In genomic region chr14:87896393-87897380, GRCh38 we compare ENCODE assay signal across 8 cellular contexts.
DNase-seq lines count a peak whose midpoint lies in the region; ATAC-seq, FAIRE-seq and TF ChIP-seq lines count a peak whose summit lies in the region.

No MANE protein-coding gene starts in this region.

- H3K27ac ChIP-seq in KMS-11 (no peak overlapping the region), OCI-LY7 (ENCODE audit: low read depth, low read length, poor library complexity, severe bottlenecking) (no peak overlapping the region)

- no peak overlapping the region for H3K4me3 Mint-ChIP-seq in neural crest cell

- H3K4me2 ChIP-seq in KMS-11 (no peak overlapping the region), OCI-LY7 (ENCODE audit: low read length) (no peak overlapping the region)

- peaks cover 26% of the 10 kb centered on the region for H3K4me1 Mint-ChIP-seq in neural crest cell

- H3K9me3 ChIP-seq in OCI-LY7 (ENCODE audit: low read length) = no peaks in the 10 kb centered on the region

- no peak overlapping the region for H3K9ac ChIP-seq in KMS-11

- H3K4me1 ChIP-seq in KMS-11 (ENCODE audit: low read depth, poor library complexity, severe bottlenecking) (no peaks in the 10 kb centered on the region), OCI-LY7 (ENCODE audit: insufficient read depth, low read length, poor library complexity, severe bottlenecking) (no peaks in the 10 kb centered on the region)

- no peaks in the 10 kb centered on the region for H3K9me2 ChIP-seq in OCI-LY7 (ENCODE audit: insufficient read depth, low read length)

- peak overlapping the region; percentile 87 for H3K27ac Mint-ChIP-seq in neural crest cell (ENCODE audit: unreplicated experiment)

- TF ChIP-seq CTCF in KMS-11 (conservative IDR thresholded peaks at IDR 0.05; ENCODE audit: low read depth, low read length) = peak; percentile 60
- peak; percentile 95 for TF ChIP-seq CTCF in OCI-LY7 (conservative IDR thresholded peaks at IDR 0.05; ENCODE audit: low read length)
- peak; percentile 94 for TF ChIP-seq CTCF in neural crest cell (conservative IDR thresholded peaks at IDR 0.05)

- no peak overlapping the region for H2AFZ ChIP-seq in KMS-11 (ENCODE audit: low read depth)
- H2AFZ ChIP-seq in OCI-LY7 (ENCODE audit: low read length) = no peak overlapping the region

- peak; percentile 79 for ATAC-seq in GM18511 (IDR thresholded peaks at IDR 0.05; ENCODE audit: unreplicated experiment)

- no peaks in the 10 kb centered on the region for H3K36me3 Mint-ChIP-seq in neural crest cell (ENCODE audit: low read depth)

- H3K27me3 Mint-ChIP-seq in neural crest cell (ENCODE audit: low read depth) = no peaks in the 10 kb centered on the region

- intact Hi-C loops in OCI-LY7 (cut with micrococcal nuclease; ENCODE audit: unreplicated experiment) = loop anchor here (2.0 kb wide), 2 partner anchors 92 to 1434 kb away; no protein-coding TSS in a partner anchor

- H3K4me3 ChIP-seq in KMS-11 (IDR thresholded peaks at IDR 0.05; ENCODE audit: insufficient read depth, low read depth, low read length) (no peak overlapping the region), OCI-LY7 (ENCODE audit: low read depth, low read length, poor library complexity, severe bottlenecking) (no peak overlapping the region)

- H3K79me2 ChIP-seq in KMS-11 (ENCODE audit: insufficient read depth, low read depth) (no peaks in the 10 kb centered on the region), OCI-LY7 (ENCODE audit: insufficient read depth, low read depth, low read length) (no peaks in the 10 kb centered on the region)

- CTCF ChIA-PET in OCI-LY7 (lab: Charles Lee; ENCODE audit: unreplicated experiment) = no interaction called here

- DNase-seq in Ammon's horn (ENCODE audit: low spot score) (peak; percentile 81), OCI-LY7 (ENCODE audit: low spot score) (peak; percentile 59), neural crest cell (ENCODE audit: low read depth, low spot score) (no peak), activated gamma-delta T cell treated with Interleukin-2 at 50 U/mL for 16 hours (no peak), activated gamma-delta T cell (lab: John Stamatoyannopoulos, UW) (no peak)

- POLR2A ChIA-PET in OCI-LY7 (lab: Charles Lee) = no interaction called here

- H3K9me3 Mint-ChIP-seq in neural crest cell = no peaks in the 10 kb centered on the region

- no TSS peak for BruUV-seq in OCI-LY7 (replicated peaks; lab: Mats Ljungman, UMichigan)

- no peaks in the 10 kb centered on the region for H3K27me3 ChIP-seq in KMS-11 (ENCODE audit: insufficient read depth, low read depth)

- H4K20me1 ChIP-seq in KMS-11 (ENCODE audit: insufficient read depth) (no peaks in the 10 kb centered on the region), OCI-LY7 (ENCODE audit: insufficient read depth, low read length) (no peaks in the 10 kb centered on the region)

- FAIRE-seq in endometrium (lab: Jason Lieb, UNC) = peak; percentile 93

- H3K36me3 ChIP-seq in KMS-11 (ENCODE audit: insufficient read depth) = no peaks in the 10 kb centered on the region
- H3K36me3 ChIP-seq in OCI-LY7 (ENCODE audit: insufficient read depth, low read length) = no peaks in the 10 kb centered on the region

Comparison
In these comparisons a context has a peak if more than half of its experiments do, and no peak if none do; other contexts are left out.
1. DNase-seq: peak in Ammon's horn (single experiment) and OCI-LY7 (single experiment); none in neural crest cell (single experiment), activated gamma-delta T cell treated with Interleukin-2 at 50 U/mL for 16 hours (single experiment) and activated gamma-delta T cell (single experiment).
2. Peak in every context shown above with its lines, with median percentiles within 50 percentile points of each other: CTCF ChIP-seq.